16 cellular contexts compared by ENCODE assay signal in the genomic region with DNA sequence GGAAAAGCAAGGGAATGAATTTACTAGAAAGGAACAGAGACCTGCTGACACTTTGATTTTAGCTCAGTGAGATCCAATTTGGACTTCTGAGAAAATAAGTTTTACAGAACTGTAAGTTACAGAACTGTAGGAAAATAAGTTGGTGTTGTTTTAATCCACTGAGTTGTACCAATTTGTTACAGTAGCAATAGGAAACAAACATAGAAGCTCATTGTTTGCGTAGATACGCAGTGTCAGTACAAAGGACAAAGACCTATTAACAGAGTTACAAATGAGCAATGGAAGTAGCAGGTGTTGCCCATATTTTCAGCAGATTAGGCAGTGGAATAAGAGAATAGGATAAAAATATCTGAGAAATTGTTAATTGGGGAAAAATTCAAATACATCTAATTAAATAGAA.
"Had no signal": no experiment of that assay in that cellular context is flagged by ENCODE, and none has a peak within 500 bp of the region (broad histone marks: within the 10 kb centered on the region; RNA-seq: fewer than 3 reads in every experiment).

No MANE protein-coding gene starts in this region.

- ATAC-seq: activated CD4-positive, CD25-positive, alpha-beta regulatory T cell treated with anti-CD3 and anti-CD28 coated beads, Interleukin-2, amount 50 U/mL, for 24 hours; activated CD8-positive, alpha-beta T cell treated with anti-CD3 and anti-CD28 coated beads, Interleukin-2, amount 10 ng/mL, durations not matched to agents 7 days and 5 days; activated T-helper 17 cell treated with anti-CD3 and anti-CD28 coated beads, Interleukin-2, amount 50 U/mL, for 72 hours; left ventricle myocardium superior; mucosa of descending colon; right lobe of liver had no signal

- DNase-seq: activated CD4-positive, alpha-beta T cell treated with anti-CD3 and anti-CD28 coated beads, Interleukin-2, amount 50 U/mL, for 1 hour; activated CD8-positive, alpha-beta T cell treated with anti-CD3 and anti-CD28 coated beads, Interleukin-2, amount 10 ng/mL, durations not matched to agents 7 days and 5 days; activated naive CD8-positive, alpha-beta T cell treated with anti-CD3 and anti-CD28 coated beads for 36 hours; cerebellar nuclear complex; cortex of kidney; immature natural killer cell; kidney glomerular epithelial cell; left ventricle myocardium superior; mucosa of descending colon; nephron progenitor cell; right lobe of liver; stimulated activated CD4-positive, alpha-beta T cell treated with anti-CD3 and anti-CD28 coated beads, Interleukin-1b, Interleukin-23, amount 100 ng/mL, for 48 hours; trophoblast cell; uterus had no signal
